ENCODE assay signal across 36 cellular contexts in genomic region chr6:118717106-118717505, GRCh38.
"Had no signal": no experiment of that assay in that cellular context is flagged by ENCODE, and none has a peak within 500 bp of the region (broad histone marks: within the 10 kb centered on the region; RNA-seq: fewer than 3 reads in every experiment).

No MANE protein-coding gene starts in this region.

- H3K27me3 Mint-ChIP-seq: activated naive CD4-positive, alpha-beta T cell treated with anti-CD3 and anti-CD28 coated beads, Interleukin-2, amount 10 ng/mL, durations not matched to agents 7 days and 5 days; activated naive CD4-positive, alpha-beta T cell treated with anti-CD3 and anti-CD28 coated beads, Interleukin-2, amount 50 U/mL, for 24 hours; activated naive CD8-positive, alpha-beta T cell; activated naive CD8-positive, alpha-beta T cell treated with anti-CD3 and anti-CD28 coated beads for 36 hours; activated naive CD8-positive, alpha-beta T cell treated with anti-CD3 and anti-CD28 coated beads, Interleukin-2, amount 10 ng/mL, durations not matched to agents 7 days and 5 days; activated naive CD8-positive, alpha-beta T cell treated with anti-CD3 and anti-CD28 coated beads, Interleukin-2, amount 50 U/mL, for 24 hours; activated T-cell treated with anti-CD3 and anti-CD28 coated beads, Interleukin-2, amount 50 U/mL, for 24 hours; activated T-helper 17 cell treated with anti-CD3 and anti-CD28 coated beads, Interleukin-2, amount 50 U/mL, for 72 hours; brain; central memory CD8-positive, alpha-beta T cell had no signal

- H3K9me3 Mint-ChIP-seq: activated naive CD4-positive, alpha-beta T cell treated with anti-CD3 and anti-CD28 coated beads for 36 hours; activated naive CD4-positive, alpha-beta T cell treated with anti-CD3 and anti-CD28 coated beads, Interleukin-2, amount 10 ng/mL, durations not matched to agents 7 days and 5 days; activated naive CD4-positive, alpha-beta T cell treated with anti-CD3 and anti-CD28 coated beads, Interleukin-2, amount 50 U/mL, for 24 hours; activated naive CD4-positive, alpha-beta T cell treated with anti-CD3 and anti-CD28 coated beads, Interleukin-2, amount 50 U/mL, for 72 hours; activated naive CD8-positive, alpha-beta T cell treated with anti-CD3 and anti-CD28 coated beads, Interleukin-2, amount 50 U/mL, for 24 hours; activated T-cell treated with anti-CD3 and anti-CD28 coated beads, Interleukin-2, amount 50 U/mL, for 24 hours; activated T-cell treated with anti-CD3 and anti-CD28 coated beads, Interleukin-2, amount 50 U/mL, for 4 hours; activated T-cell treated with anti-CD3 and anti-CD28 coated beads, Interleukin-2, amount 50 U/mL, for 72 hours; activated T-helper 1 cell treated with anti-CD3 and anti-CD28 coated beads, Interleukin-12 subunit alpha, Interleukin-12 subunit beta, Interleukin-2, Interleukin-4 antibody, amounts not matched to agents 30 ng/mL and 10 ng/mL and 1 ng/mL, durations not matched to agents 14 hours and 24 hours and 36 hours; activated T-helper 17 cell treated with anti-CD3 and anti-CD28 coated beads, Interleukin-2, amount 50 U/mL, for 72 hours; activated T-helper 2 cell treated with anti-CD3 and anti-CD28 coated beads, Interferon-gamma antibody, Interleukin-2, Interleukin-4, amounts not matched to agents 10 μg/mL and 5 μg/mL and 100 μg/mL, durations not matched to agents 14 hours and 24 hours and 36 hours; central memory CD8-positive, alpha-beta T cell had no signal

- H3K36me3 ChIP-seq: adrenal gland, ascending aorta, brain microvascular endothelial cell, breast epithelium, cardiac muscle cell, colonic mucosa had no signal

- H3K4me1 ChIP-seq: adrenal gland, ascending aorta, body of pancreas, breast epithelium, colonic mucosa had no signal

- ATAC-seq: activated naive CD4-positive, alpha-beta T cell treated with anti-CD3 and anti-CD28 coated beads, Interleukin-2, amount 50 U/mL, for 72 hours; activated naive CD8-positive, alpha-beta T cell treated with anti-CD3 and anti-CD28 coated beads, Interleukin-2, amount 50 U/mL, for 24 hours; activated T-cell treated with anti-CD3 and anti-CD28 coated beads, Interleukin-2, amount 50 U/mL, for 4 hours; activated T-cell treated with anti-CD3 and anti-CD28 coated beads, Interleukin-2, amount 50 U/mL, for 72 hours; activated T-helper 17 cell treated with anti-CD3 and anti-CD28 coated beads, Interleukin-2, amount 50 U/mL, for 72 hours; body of pancreas had no signal

- H3K4me3 ChIP-seq: adrenal gland, ascending aorta, body of pancreas, breast epithelium, cardiac muscle cell, colonic mucosa had no signal

- DNase-seq: activated effector memory CD4-positive, alpha-beta T cell treated with anti-CD3 and anti-CD28 coated beads, Interleukin-2, amount 50 U/mL, for 16 hours; activated effector memory CD4-positive, alpha-beta T cell treated with Interleukin-2 at 50 U/mL for 16 hours; activated gamma-delta T cell; activated gamma-delta T cell treated with Interleukin-2 at 50 U/mL for 16 hours; activated naive CD4-positive, alpha-beta T cell; activated naive CD4-positive, alpha-beta T cell treated with anti-CD3 and anti-CD28 coated beads for 36 hours; activated naive CD4-positive, alpha-beta T cell treated with anti-CD3 and anti-CD28 coated beads, Interleukin-2, amount 10 ng/mL, durations not matched to agents 7 days and 5 days; activated naive CD4-positive, alpha-beta T cell treated with anti-CD3 and anti-CD28 coated beads, Interleukin-2, amount 50 U/mL, for 16 hours; activated naive CD4-positive, alpha-beta T cell treated with Interleukin-2 at 50 U/mL for 16 hours; activated naive CD8-positive, alpha-beta T cell treated with anti-CD3 and anti-CD28 coated beads for 36 hours; activated naive CD8-positive, alpha-beta T cell treated with anti-CD3 and anti-CD28 coated beads, Interleukin-2, amount 10 ng/mL, durations not matched to agents 7 days and 5 days; activated naive CD8-positive, alpha-beta T cell treated with anti-CD3 and anti-CD28 coated beads, Interleukin-2, amount 50 U/mL, for 24 hours; activated T-cell treated with anti-CD3 and anti-CD28 coated beads, Interleukin-2, amount 50 U/mL, for 24 hours; activated T-cell treated with anti-CD3 and anti-CD28 coated beads, Interleukin-2, amount 50 U/mL, for 4 hours; activated T-cell treated with anti-CD3 and anti-CD28 coated beads, Interleukin-2, amount 50 U/mL, for 48 hours; activated T-cell treated with anti-CD3 and anti-CD28 coated beads, Interleukin-2, amount 50 U/mL, for 72 hours; adrenal gland; amniotic stem cell; amygdala; anterior cingulate cortex; aorta; body of pancreas; brain microvascular endothelial cell; central memory CD4-positive, alpha-beta T cell; colonic mucosa had no signal

- H3K4me3 Mint-ChIP-seq: activated naive CD4-positive, alpha-beta T cell treated with anti-CD3 and anti-CD28 coated beads for 36 hours; activated naive CD4-positive, alpha-beta T cell treated with anti-CD3 and anti-CD28 coated beads, Interleukin-2, amount 10 ng/mL, durations not matched to agents 7 days and 5 days; activated naive CD4-positive, alpha-beta T cell treated with anti-CD3 and anti-CD28 coated beads, Interleukin-2, amount 50 U/mL, for 24 hours; activated naive CD8-positive, alpha-beta T cell; activated naive CD8-positive, alpha-beta T cell treated with anti-CD3 and anti-CD28 coated beads for 36 hours; activated naive CD8-positive, alpha-beta T cell treated with anti-CD3 and anti-CD28 coated beads, Interleukin-2, amount 10 ng/mL, durations not matched to agents 7 days and 5 days; activated naive CD8-positive, alpha-beta T cell treated with anti-CD3 and anti-CD28 coated beads, Interleukin-2, amount 50 U/mL, for 24 hours; activated T-cell treated with anti-CD3 and anti-CD28 coated beads, Interleukin-2, amount 50 U/mL, for 24 hours; activated T-cell treated with anti-CD3 and anti-CD28 coated beads, Interleukin-2, amount 50 U/mL, for 4 hours; activated T-cell treated with anti-CD3 and anti-CD28 coated beads, Interleukin-2, amount 50 U/mL, for 72 hours; activated T-helper 1 cell treated with anti-CD3 and anti-CD28 coated beads, Interleukin-12 subunit alpha, Interleukin-12 subunit beta, Interleukin-2, Interleukin-4 antibody, amounts not matched to agents 30 ng/mL and 10 ng/mL and 1 ng/mL, durations not matched to agents 14 hours and 24 hours and 36 hours; activated T-helper 17 cell treated with anti-CD3 and anti-CD28 coated beads, Interleukin-2, amount 50 U/mL, for 72 hours; brain; central memory CD8-positive, alpha-beta T cell had no signal

- H3K27ac ChIP-seq: adrenal gland, ascending aorta, body of pancreas, brain microvascular endothelial cell, breast epithelium, cardiac muscle cell, colonic mucosa had no signal

- H3K27ac Mint-ChIP-seq: activated naive CD4-positive, alpha-beta T cell treated with anti-CD3 and anti-CD28 coated beads for 36 hours; activated naive CD4-positive, alpha-beta T cell treated with anti-CD3 and anti-CD28 coated beads, Interleukin-2, amount 10 ng/mL, durations not matched to agents 7 days and 5 days; activated naive CD4-positive, alpha-beta T cell treated with anti-CD3 and anti-CD28 coated beads, Interleukin-2, amount 50 U/mL, for 72 hours; activated naive CD8-positive, alpha-beta T cell treated with anti-CD3 and anti-CD28 coated beads for 36 hours; activated naive CD8-positive, alpha-beta T cell treated with anti-CD3 and anti-CD28 coated beads, Interleukin-2, amount 10 ng/mL, durations not matched to agents 7 days and 5 days; activated naive CD8-positive, alpha-beta T cell treated with anti-CD3 and anti-CD28 coated beads, Interleukin-2, amount 50 U/mL, for 24 hours; activated T-cell treated with anti-CD3 and anti-CD28 coated beads, Interleukin-2, amount 50 U/mL, for 24 hours; activated T-cell treated with anti-CD3 and anti-CD28 coated beads, Interleukin-2, amount 50 U/mL, for 72 hours; activated T-helper 1 cell treated with anti-CD3 and anti-CD28 coated beads, Interleukin-12 subunit alpha, Interleukin-12 subunit beta, Interleukin-2, Interleukin-4 antibody, amounts not matched to agents 30 ng/mL and 10 ng/mL and 1 ng/mL, durations not matched to agents 14 hours and 24 hours and 36 hours; activated T-helper 17 cell treated with anti-CD3 and anti-CD28 coated beads, Interleukin-2, amount 50 U/mL, for 72 hours; activated T-helper 2 cell treated with anti-CD3 and anti-CD28 coated beads, Interferon-gamma antibody, Interleukin-2, Interleukin-4, amounts not matched to agents 10 μg/mL and 5 μg/mL and 100 μg/mL, durations not matched to agents 14 hours and 24 hours and 36 hours; brain had no signal

- H3K9me3 ChIP-seq: adrenal gland, ascending aorta, body of pancreas, breast epithelium, colonic mucosa had no signal

- H3K27me3 ChIP-seq: adrenal gland, ascending aorta, body of pancreas, brain microvascular endothelial cell, breast epithelium, cardiac muscle cell, colonic mucosa had no signal

- H3K36me3 Mint-ChIP-seq: activated naive CD4-positive, alpha-beta T cell treated with anti-CD3 and anti-CD28 coated beads, Interleukin-2, amount 50 U/mL, for 24 hours; activated naive CD4-positive, alpha-beta T cell treated with anti-CD3 and anti-CD28 coated beads, Interleukin-2, amount 50 U/mL, for 72 hours; activated naive CD8-positive, alpha-beta T cell; brain had no signal
